ENCODE assay signal across 12 cellular contexts in the genomic region with DNA sequence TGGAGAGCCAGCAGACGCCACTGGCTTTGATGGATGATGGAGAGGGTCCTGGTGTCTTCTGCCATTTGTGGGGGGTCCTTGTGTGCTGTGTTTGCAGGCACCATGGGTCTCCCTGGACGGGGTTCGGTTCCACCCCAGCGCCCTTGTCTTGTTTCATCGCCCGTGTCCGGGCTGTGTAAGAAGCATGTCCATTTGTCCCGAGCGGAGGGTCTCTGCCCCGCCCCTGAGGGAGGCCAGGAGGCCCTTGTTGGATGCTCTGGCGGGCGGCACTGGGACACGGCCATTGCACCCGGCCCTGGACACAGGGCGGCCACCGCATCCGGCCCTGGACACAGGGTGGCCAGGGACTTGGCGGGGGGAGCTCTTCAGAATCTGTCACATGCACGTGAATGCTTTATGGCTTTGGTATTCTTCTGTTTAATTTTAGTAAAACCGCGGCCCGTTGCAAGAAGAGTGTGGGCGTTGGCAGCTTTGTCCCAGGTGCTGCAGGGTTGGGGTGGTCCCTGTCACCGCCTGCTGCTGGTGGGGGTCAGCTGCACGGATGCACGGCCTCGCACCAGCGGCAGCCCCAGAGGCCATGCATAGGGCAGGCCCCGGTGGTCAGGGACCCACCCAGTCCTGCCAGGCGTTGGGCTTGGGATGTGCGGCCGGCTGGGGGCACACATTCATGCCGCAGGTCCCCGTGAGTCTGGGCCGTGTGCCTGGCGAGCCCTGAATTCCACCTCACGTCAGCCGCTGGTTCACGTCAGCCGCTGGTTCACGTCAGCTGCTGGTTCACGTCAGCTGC. TPM values are rescaled to one million over a fixed set of nuclear protein-coding genes. Genes with fewer than 3 reads are reported as not detected.
DNase-seq lines count a peak whose midpoint lies in the region; ATAC-seq and TF ChIP-seq lines count a peak whose summit lies in the region.
"Had no signal": no experiment of that assay in that cellular context is flagged by ENCODE, and none has a peak within 500 bp of the region (broad histone marks: within the 10 kb centered on the region; RNA-seq: fewer than 3 reads in every experiment).

No MANE protein-coding gene starts in this region.

- peak overlapping the region; percentile 68 for H3K4me3 Mint-ChIP-seq in activated CD4-positive, alpha-beta T cell treated with anti-CD3 and anti-CD28 coated beads for 36 hours

- no peaks in the 10 kb centered on the region for H3K27me3 ChIP-seq in spleen (replicated peaks in 1 of 7)
- no peaks in the 10 kb centered on the region for H3K27me3 ChIP-seq in prostate gland (replicated peaks; ENCODE audit: insufficient read depth)
- H3K27me3 ChIP-seq: esophagus muscularis mucosa had no signal

- H3K4me1 Mint-ChIP-seq in activated CD4-positive, alpha-beta T cell treated with anti-CD3 and anti-CD28 coated beads for 36 hours, result peaks cover 70% of the 10 kb centered on the region

- TF ChIP-seq POLR2A in spleen (IDR thresholded peaks at IDR 0.05) (no peak), prostate gland (IDR thresholded peaks at IDR 0.05) (no peak)

- H3K4me1 ChIP-seq in spleen, result peaks cover 46 to 78% (median 56%) of the 10 kb centered on the region in 6 donors
- peaks cover 4% of the 10 kb centered on the region for H3K4me1 ChIP-seq in prostate gland (replicated peaks)

- intact Hi-C loops in activated CD4-positive, alpha-beta T cell treated with anti-CD3 and anti-CD28 coated beads for 36 hours (cut with DNase I, micrococcal nuclease), result loop anchor here in 1 of 2 experiments (2.0 kb wide), 1 partner anchor 16 kb away; no protein-coding TSS in a partner anchor
- intact Hi-C loops in spleen (cut with DNase I; ENCODE audit: low total_unique reads), result no loop called here
- intact Hi-C loops in prostate gland (cut with DNase I), result no loop called here

- H3K9me3 Mint-ChIP-seq in activated CD4-positive, alpha-beta T cell treated with anti-CD3 and anti-CD28 coated beads for 36 hours (ENCODE audit: low read depth), result no peaks in the 10 kb centered on the region

- H3K4me3 ChIP-seq in epithelial cell of proximal tubule (ENCODE audit: low read depth, low read length) (peak overlapping the region; percentile 26), spleen (peak overlapping the region in 4 of 8 donors; percentile 3 to 53 (median 20)), prostate gland (no peak overlapping the region)
- H3K4me3 ChIP-seq: A549, esophagus muscularis mucosa had no signal

- TF ChIP-seq CTCF in RWPE1 (conservative IDR thresholded peaks at IDR 0.05; ENCODE audit: low read depth) (no peak), epithelial cell of proximal tubule (conservative IDR thresholded peaks at IDR 0.05; ENCODE audit: low read depth, low read length) (no peak), spleen (IDR thresholded peaks at IDR 0.05 in 8 of 11, conservative IDR thresholded peaks at IDR 0.05 in 3 of 11) (no peak), prostate gland (IDR thresholded peaks at IDR 0.05) (no peak)

- DNase-seq in activated CD4-positive, alpha-beta T cell treated with anti-CD3 and anti-CD28 coated beads for 36 hours, result no peak
- DNase-seq in activated CD4-positive, alpha-beta T cell treated with anti-CD3 and anti-CD28 coated beads, Interleukin-2, amount 50 U/mL, for 1 hour, result no peak
- DNase-seq in RWPE1 (ENCODE audit: low spot score) (no peak), epithelial cell of proximal tubule (ENCODE audit: low read depth) (no peak), spleen (peak; percentile 79), prostate gland (ENCODE audit: low spot score) (no peak), LoVo (ENCODE audit: low spot score) (no peak)
- DNase-seq: NCI-H1105, OCI-M1 had no signal

- H3K27ac ChIP-seq in RWPE1 (peak overlapping the region; percentile 37), spleen (peak overlapping the region; percentile 55 to 87 (median 78)), prostate gland (no peak overlapping the region)

- 78 to 87% (median 84%) methylated on average over 38 to 42 of the region's 42 CpGs for WGBS in spleen, 5 donors
- 87% methylated on average over 42 of the region's 42 CpGs for WGBS in prostate gland

- H3K36me3 Mint-ChIP-seq in activated CD4-positive, alpha-beta T cell treated with anti-CD3 and anti-CD28 coated beads for 36 hours (ENCODE audit: low read depth), result peaks cover 9% of the 10 kb centered on the region

- H3K36me3 ChIP-seq in spleen (peaks cover 0 to 7% (median 0%) of the 10 kb centered on the region in 6 donors), prostate gland (no peaks in the 10 kb centered on the region)

- no peaks in the 10 kb centered on the region for H3K27me3 Mint-ChIP-seq in activated CD4-positive, alpha-beta T cell treated with anti-CD3 and anti-CD28 coated beads for 36 hours

- H3K27ac Mint-ChIP-seq in activated CD4-positive, alpha-beta T cell treated with anti-CD3 and anti-CD28 coated beads for 36 hours, result peak overlapping the region; percentile 95

- no peaks in the 10 kb centered on the region for H3K9me3 ChIP-seq in spleen
- no peaks in the 10 kb centered on the region for H3K9me3 ChIP-seq in prostate gland
- H3K9me3 ChIP-seq: A549, esophagus muscularis mucosa had no signal

- CTCF ChIA-PET in activated CD4-positive, alpha-beta T cell treated with anti-CD3 and anti-CD28 coated beads for 36 hours (lab: Charles Lee), result interaction anchor here (0.6 kb wide), 1 partner anchor 258 kb away, joined by 3 read pairs; no protein-coding TSS in a partner anchor
- CTCF ChIA-PET in RWPE1 (lab: Yijun Ruan, JAX), result interaction anchor here (1.2 kb wide), 1 partner anchor 79 kb away, joined by 3 read pairs; no protein-coding TSS in a partner anchor

- POLR2A ChIA-PET in activated CD4-positive, alpha-beta T cell treated with anti-CD3 and anti-CD28 coated beads for 36 hours (lab: Charles Lee), result no interaction called here
- POLR2A ChIA-PET in RWPE1 (lab: Yijun Ruan, JAX; ENCODE audit: low non-redundant PET), result interaction anchor here (1.1 kb wide), 1 partner anchor 14 kb away, joined by 7 read pairs; no protein-coding TSS in a partner anchor

- ATAC-seq in activated CD4-positive, alpha-beta T cell treated with anti-CD3 and anti-CD28 coated beads for 36 hours, result no peak
- ATAC-seq in HG03571 (IDR thresholded peaks at IDR 0.05; ENCODE audit: unreplicated experiment), result no peak

RNA-seq across cellular contexts. Expression of a gene that starts 21.0 kb away (rescaled TPM):
- total RNA-seq in activated CD4-positive, alpha-beta T cell treated with anti-CD3 and anti-CD28 coated beads for 36 hours, result not detected
- 0.29 and 0.40 TPM in 2 replicates for total RNA-seq in epithelial cell of proximal tubule
- total RNA-seq in spleen, result under 1 TPM in 2 of 7 donors, not detected in 5; 0.12 to 0.13 TPM
- polyA plus RNA-seq in spleen, result under 1 TPM; 0.05 to 0.16 (median 0.15) TPM
- total RNA-seq in prostate gland, result 10 to 100 TPM in 1 of 2 donors, 1 to 10 TPM in 1; 7.0 to 10.3 TPM
- total RNA-seq: esophagus muscularis mucosa had no signal
- polyA plus RNA-seq: A549 had no signal

Comparison
In these comparisons a context has a peak if more than half of its experiments do, and no peak if none do; other contexts are left out.
1. H3K27ac ChIP-seq: peak in RWPE1 (single experiment) and spleen (8 of 8); none in prostate gland (0 of 2).